ENCODE assay signal across 15 cellular contexts in the genomic region with DNA sequence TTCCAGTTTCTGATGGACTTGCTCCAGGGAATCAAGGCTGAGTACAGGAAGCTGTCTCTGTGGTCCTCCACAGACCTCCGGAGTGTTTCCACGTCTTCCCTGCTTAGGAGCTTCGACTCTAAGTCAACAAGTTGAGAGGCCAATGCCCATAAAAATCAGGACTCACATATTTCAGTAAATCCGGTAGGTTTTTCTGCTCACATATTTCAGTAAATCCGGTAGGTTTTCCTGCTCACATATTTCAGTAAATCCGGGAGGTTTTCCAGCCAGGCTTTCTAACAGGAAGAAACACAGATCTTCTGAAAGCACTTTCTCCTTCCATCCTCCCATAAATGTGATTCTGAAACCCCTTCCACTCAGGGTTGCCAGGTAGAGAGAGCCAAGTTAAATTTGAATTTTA.
"Had no signal": no experiment of that assay in that cellular context is flagged by ENCODE, and none has a peak within 500 bp of the region (broad histone marks: within the 10 kb centered on the region; RNA-seq: fewer than 3 reads in every experiment).

No MANE protein-coding gene starts in this region.

- ATAC-seq: activated CD4-positive, alpha-beta T cell treated with anti-CD3 and anti-CD28 coated beads for 36 hours; activated CD8-positive, alpha-beta T cell treated with anti-CD3 and anti-CD28 coated beads for 36 hours; stimulated activated naive CD8-positive, alpha-beta T cell treated with anti-CD3 and anti-CD28 coated beads, Interleukin-15, Interleukin-2, amounts not matched to agents 100 U/mL and 50 U/mL, for 24 hours had no signal

- H3K4me3 Mint-ChIP-seq: activated CD4-positive, alpha-beta T cell treated with anti-CD3 and anti-CD28 coated beads for 36 hours; activated CD8-positive, alpha-beta T cell treated with anti-CD3 and anti-CD28 coated beads for 36 hours; activated T-helper 1 cell treated with anti-CD3 and anti-CD28 coated beads, Interleukin-12 subunit alpha, Interleukin-12 subunit beta, Interleukin-2, Interleukin-4 antibody, amounts not matched to agents 30 ng/mL and 10 ng/mL and 1 ng/mL, durations not matched to agents 14 hours and 24 hours and 36 hours; neural crest cell; type B pancreatic cell had no signal

- H3K4me3 ChIP-seq: ascending aorta, left ventricle myocardium inferior, suprapubic skin had no signal

- H3K36me3 Mint-ChIP-seq: type B pancreatic cell had no signal

- H3K9me3 Mint-ChIP-seq: neural crest cell, type B pancreatic cell had no signal

- H3K27me3 ChIP-seq: ascending aorta had no signal

- H3K27ac Mint-ChIP-seq: activated CD4-positive, alpha-beta T cell treated with anti-CD3 and anti-CD28 coated beads for 36 hours; activated CD8-positive, alpha-beta T cell treated with anti-CD3 and anti-CD28 coated beads for 36 hours; activated T-helper 1 cell treated with anti-CD3 and anti-CD28 coated beads, Interleukin-12 subunit alpha, Interleukin-12 subunit beta, Interleukin-2, Interleukin-4 antibody, amounts not matched to agents 30 ng/mL and 10 ng/mL and 1 ng/mL, durations not matched to agents 14 hours and 24 hours and 36 hours; type B pancreatic cell had no signal

- H3K27ac ChIP-seq: ascending aorta, left ventricle myocardium inferior, suprapubic skin had no signal

- H3K4me1 Mint-ChIP-seq: activated CD4-positive, alpha-beta T cell treated with anti-CD3 and anti-CD28 coated beads for 36 hours had no signal

- DNase-seq: activated CD4-positive, alpha-beta T cell treated with anti-CD3 and anti-CD28 coated beads for 36 hours; activated CD8-positive, alpha-beta memory T cell treated with anti-CD3 and anti-CD28 coated beads, Interleukin-2, amount 50 U/mL, for 4 hours; activated CD8-positive, alpha-beta T cell treated with anti-CD3 and anti-CD28 coated beads for 36 hours; activated naive CD4-positive, alpha-beta T cell; erythroblast; hypothalamus; left ventricle myocardium inferior; stimulated activated CD4-positive, alpha-beta T cell treated with anti-CD3 and anti-CD28 coated beads, Interleukin-12 subunit alpha, Interleukin-12 subunit beta, amount 100 ng/mL, for 4 hours; stimulated activated naive CD8-positive, alpha-beta T cell treated with anti-CD3 and anti-CD28 coated beads, Interleukin-15, Interleukin-2, amounts not matched to agents 100 U/mL and 50 U/mL, for 24 hours; T1000 had no signal

- H3K36me3 ChIP-seq: ascending aorta, left ventricle myocardium inferior, suprapubic skin had no signal
